ENCODE assay signal across 25 cellular contexts in the genomic region with DNA sequence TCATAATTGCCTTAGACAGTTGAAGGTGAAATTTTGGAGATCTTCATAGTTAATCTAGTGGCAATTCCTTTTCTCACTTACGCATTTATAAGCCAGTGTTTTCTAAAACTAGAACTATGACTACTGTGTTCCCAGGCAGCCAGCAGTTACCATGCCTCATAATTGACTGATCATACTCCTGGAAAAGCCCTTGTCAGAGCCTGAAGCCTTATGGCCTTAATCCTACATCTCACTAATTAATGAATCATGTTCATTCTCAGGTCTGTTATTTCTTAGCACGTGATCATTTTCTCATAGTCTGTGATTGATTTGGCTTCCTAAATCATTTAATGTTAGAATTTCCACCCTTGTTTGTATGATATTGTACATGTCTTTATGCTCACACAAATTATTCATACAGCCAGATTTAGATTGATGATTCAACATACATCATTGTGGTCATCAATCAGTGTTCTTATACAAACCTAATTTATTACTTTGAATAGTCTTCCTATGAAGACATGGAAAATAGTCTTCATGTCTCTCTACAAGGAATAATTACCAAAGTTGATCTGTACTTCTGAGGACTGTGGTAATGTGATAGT.
DNase-seq lines count a peak whose midpoint lies in the region; ATAC-seq and TF ChIP-seq lines count a peak whose summit lies in the region.
"Had no signal": no experiment of that assay in that cellular context is flagged by ENCODE, and none has a peak within 500 bp of the region (broad histone marks: within the 10 kb centered on the region; RNA-seq: fewer than 3 reads in every experiment).

No MANE protein-coding gene starts in this region.

- no peaks in the 10 kb centered on the region for H3K27me3 Mint-ChIP-seq in effector memory CD8-positive, alpha-beta T cell
- H3K27me3 Mint-ChIP-seq: CD4-positive, CD25-positive, alpha-beta regulatory T cell; IgD-negative memory B cell had no signal

- no peaks in the 10 kb centered on the region for H3K36me3 Mint-ChIP-seq in effector memory CD8-positive, alpha-beta T cell (ENCODE audit: insufficient read depth)
- H3K36me3 Mint-ChIP-seq: CD4-positive, CD25-positive, alpha-beta regulatory T cell; IgD-negative memory B cell had no signal

- H3K9me2 ChIP-seq in MM.1S (replicated peaks; ENCODE audit: insufficient read depth, low read length): no peaks in the 10 kb centered on the region
- H3K9me2 ChIP-seq: SK-N-SH had no signal

- H3K9ac ChIP-seq in DND-41 (ENCODE audit: low read depth, low read length) (no peak overlapping the region), MM.1S (ENCODE audit: low read length) (no peak overlapping the region)
- H3K9ac ChIP-seq: BLaER1, SK-N-SH had no signal

- H3K27ac ChIP-seq in DND-41 (ENCODE audit: low read length) (peak overlapping the region; percentile 34), MM.1S (ENCODE audit: low read length) (no peak overlapping the region; the same call in 1 of the 2 replicates), WERI-Rb-1 (peak overlapping the region; percentile 26; the same call in 1 of the 2 replicates), foreskin keratinocyte (no peak overlapping the region)
- H3K27ac ChIP-seq: BLaER1, HL-60, Peyer's patch had no signal

- peaks cover 11 to 14% of the 10 kb centered on the region in 2 donors for H3K4me1 Mint-ChIP-seq in effector memory CD8-positive, alpha-beta T cell (ENCODE audit: low read depth in 2 of 2)
- H3K4me1 Mint-ChIP-seq: H9 had no signal

- peaks cover 22% of the 10 kb centered on the region for H3F3A ChIP-seq in MM.1S (ENCODE audit: insufficient read depth, low read length)

- H3K4me3 Mint-ChIP-seq in effector memory CD8-positive, alpha-beta T cell: no peak overlapping the region
- H3K4me3 Mint-ChIP-seq: CD4-positive, CD25-positive, alpha-beta regulatory T cell; GM23338; H9; HFFc6 had no signal

- no peak overlapping the region for H3K27ac Mint-ChIP-seq in effector memory CD8-positive, alpha-beta T cell
- H3K27ac Mint-ChIP-seq: CD4-positive, CD25-positive, alpha-beta regulatory T cell; GM23338; H9; HFFc6; IgD-negative memory B cell had no signal

- ATAC-seq in DND-41 (ENCODE audit: insufficient read depth, low read depth) (no peak), foreskin keratinocyte (peak; percentile 90), HG02763 (IDR thresholded peaks at IDR 0.05; ENCODE audit: unreplicated experiment) (no peak), HG03135 (IDR thresholded peaks at IDR 0.05; ENCODE audit: unreplicated experiment) (no peak)
- no peak for ATAC-seq in effector memory CD8-positive, alpha-beta T cell (replicated peaks)
- ATAC-seq: GM12878, GM23338 had no signal

- H3K36me3 ChIP-seq in DND-41 (ENCODE audit: insufficient read depth, low read length) (no peaks in the 10 kb centered on the region), MM.1S (replicated peaks; ENCODE audit: insufficient read depth, low read length) (no peaks in the 10 kb centered on the region), WERI-Rb-1 (no peaks in the 10 kb centered on the region), MG63 (no peaks in the 10 kb centered on the region)
- H3K36me3 ChIP-seq: BLaER1, Peyer's patch had no signal

- H3K4me3 ChIP-seq in DND-41 (ENCODE audit: low read depth in 1 of 2, low read length in 2 of 2): no peak overlapping the region
- H3K4me3 ChIP-seq in MM.1S (ENCODE audit: low read length): no peak overlapping the region
- H3K4me3 ChIP-seq in WERI-Rb-1 (ENCODE audit: low read depth, low read length): no peak overlapping the region
- no peak overlapping the region for H3K4me3 ChIP-seq in MG63
- H3K4me3 ChIP-seq: BLaER1, GM12878, GM23338, Peyer's patch had no signal

- H3K4me1 ChIP-seq in DND-41 (ENCODE audit: insufficient read depth, low read length) (peaks cover 46% of the 10 kb centered on the region), MM.1S (ENCODE audit: low read length) (peaks cover 39% of the 10 kb centered on the region), foreskin keratinocyte (no peaks in the 10 kb centered on the region)

- H3K79me2 ChIP-seq in DND-41 (ENCODE audit: insufficient read depth, low read length) (no peaks in the 10 kb centered on the region), MM.1S (ENCODE audit: low read length) (no peaks in the 10 kb centered on the region)

- no peaks in the 10 kb centered on the region for H3K27me3 ChIP-seq in DND-41 (ENCODE audit: insufficient read depth, low read length, poor library complexity)
- H3K27me3 ChIP-seq in MM.1S (replicated peaks; ENCODE audit: insufficient read depth, low read length): no peaks in the 10 kb centered on the region
- no peaks in the 10 kb centered on the region for H3K27me3 ChIP-seq in WERI-Rb-1 (ENCODE audit: insufficient read depth, low read depth, severe bottlenecking)
- H3K27me3 ChIP-seq in foreskin keratinocyte: no peaks in the 10 kb centered on the region
- H3K27me3 ChIP-seq in MG63: no peaks in the 10 kb centered on the region
- H3K27me3 ChIP-seq: BLaER1, Peyer's patch had no signal

- H3K9me3 ChIP-seq in DND-41 (ENCODE audit: insufficient read depth, low read length, severe bottlenecking) (no peaks in the 10 kb centered on the region), MM.1S (replicated peaks; ENCODE audit: insufficient read depth, low read length) (no peaks in the 10 kb centered on the region), WERI-Rb-1 (ENCODE audit: severe bottlenecking) (no peaks in the 10 kb centered on the region), MG63 (no peaks in the 10 kb centered on the region)
- H3K9me3 ChIP-seq: BLaER1, Peyer's patch, SK-N-SH had no signal

- H4K20me1 ChIP-seq in DND-41 (ENCODE audit: insufficient read depth, low read length) (no peaks in the 10 kb centered on the region), MM.1S (ENCODE audit: insufficient read depth, low read length) (no peaks in the 10 kb centered on the region)
- H4K20me1 ChIP-seq: BLaER1 had no signal

- H3K4me2 ChIP-seq in DND-41 (ENCODE audit: insufficient read depth, low read length) (no peak overlapping the region), MM.1S (ENCODE audit: low read depth, low read length) (peak overlapping the region; percentile 73; the same call in 1 of the 2 replicates)
- H3K4me2 ChIP-seq: BLaER1, GM23338, SK-N-SH had no signal

- H2AFZ ChIP-seq in DND-41 (ENCODE audit: low read depth, low read length) (no peak overlapping the region), MM.1S (ENCODE audit: low read length) (no peak overlapping the region)
- H2AFZ ChIP-seq: GM23338 had no signal

- TF ChIP-seq CTCF in DND-41 (IDR thresholded peaks at IDR 0.05; ENCODE audit: borderline replicate concordance, extremely low read depth, low read length, poor library complexity, severe bottlenecking) (no peak), MM.1S (IDR thresholded peaks at IDR 0.05; ENCODE audit: low read length) (no peak), WERI-Rb-1 (IDR thresholded peaks at IDR 0.05; ENCODE audit: low read depth, low read length) (no peak), foreskin keratinocyte (conservative IDR thresholded peaks at IDR 0.05) (no peak)

- H3K9me3 Mint-ChIP-seq in effector memory CD8-positive, alpha-beta T cell: no peaks in the 10 kb centered on the region
- H3K9me3 Mint-ChIP-seq: GM23338, H9, HFFc6 had no signal

- DNase-seq in DND-41 (no peak), MM.1S (no peak), WERI-Rb-1 (peak; percentile 19), foreskin keratinocyte (peak; percentile 40 to 60), MG63 (no peak)
- no peak for DNase-seq in effector memory CD8-positive, alpha-beta T cell
- DNase-seq: CD4-positive, CD25-positive, alpha-beta regulatory T cell; H9; HFFc6; Karpas-422; NCI-H1105 treated with DMSO at 0.1 percent for 48 hours; NCI-H146; NCI-H1930; NCI-H446; NCI-H524 treated with DMSO at 0.1 percent for 48 hours; Peyer's patch; SHP77 treated with DMSO at 0.1 percent for 48 hours; SK-N-SH had no signal

Comparison
In these comparisons a context has a peak if more than half of its experiments do, and no peak if none do; other contexts are left out.
1. DNase-seq: peak in WERI-Rb-1 (single experiment) and foreskin keratinocyte (2 of 2); none in DND-41 (single experiment), MM.1S (single experiment), MG63 (single experiment) and effector memory CD8-positive, alpha-beta T cell (0 of 3).
2. H3K27ac ChIP-seq: peak in DND-41 (single experiment) and WERI-Rb-1 (single experiment); none in MM.1S (single experiment) and foreskin keratinocyte (single experiment).